In the genomic region with DNA sequence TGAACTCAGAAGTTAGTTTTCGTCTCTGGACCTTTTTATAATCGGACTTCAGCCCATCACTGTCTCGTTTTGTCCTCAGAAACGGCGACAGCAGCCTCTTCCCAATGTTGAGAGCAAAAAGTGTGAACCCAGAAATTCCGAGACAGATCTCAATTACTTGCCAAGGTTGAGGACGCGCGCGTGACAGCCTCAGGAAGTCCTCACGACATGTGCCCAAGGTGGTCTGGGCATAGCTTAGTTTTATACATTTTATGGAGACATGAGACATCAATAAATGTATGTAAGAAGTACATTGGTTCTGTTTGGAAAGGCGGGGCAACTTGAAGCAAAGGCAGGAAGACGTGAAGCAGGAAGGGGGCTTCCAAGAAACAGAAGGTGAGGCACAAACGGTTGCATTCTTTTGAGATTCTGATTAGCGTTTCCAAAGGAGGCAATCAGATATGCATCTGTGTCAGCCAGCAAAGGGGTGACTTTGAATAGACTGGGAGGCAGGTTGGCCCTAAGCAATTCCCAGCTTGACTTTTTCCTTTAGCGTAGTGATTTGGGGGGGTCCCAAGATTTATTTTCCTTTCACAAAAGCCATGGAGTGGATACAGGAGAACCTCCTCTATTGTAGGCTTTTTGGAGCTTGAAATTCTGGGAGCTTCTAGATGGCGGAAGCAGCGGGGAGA, we compare ENCODE assay signal across 8 cellular contexts. TPM values are rescaled to one million over a fixed set of nuclear protein-coding genes. Genes with fewer than 3 reads are reported as not detected.
DNase-seq lines count a peak whose midpoint lies in the region; ATAC-seq and TF ChIP-seq lines count a peak whose summit lies in the region.

No MANE protein-coding gene starts in this region.

- peaks cover 25% of the 10 kb centered on the region for H3K36me3 Mint-ChIP-seq in CD4-positive, alpha-beta T cell (ENCODE audit: low read depth)

- H3K4me3 ChIP-seq in esophagus muscularis mucosa (peak overlapping the region; percentile 68 to 74 (median 72)), neuronal stem cell (ENCODE audit: low read length in 2 of 2) (peak overlapping the region; percentile 51 to 74)

- H3K9me3 ChIP-seq in CD4-positive, alpha-beta T cell (ENCODE audit: control insufficient read depth, low read length), result no peaks in the 10 kb centered on the region
- no peaks in the 10 kb centered on the region for H3K9me3 ChIP-seq in esophagus muscularis mucosa
- H3K9me3 ChIP-seq in neuronal stem cell (replicated peaks in 1 of 2; ENCODE audit: control insufficient read depth in 2 of 2, insufficient read depth in 1 of 2, low read depth in 1 of 2, low read length in 2 of 2), result no peaks in the 10 kb centered on the region

- H2BK15ac ChIP-seq in neuronal stem cell (ENCODE audit: low read length), result no peak overlapping the region

- H3K27me3 ChIP-seq in CD4-positive, alpha-beta T cell (ENCODE audit: control insufficient read depth, insufficient read depth, low read length), result no peaks in the 10 kb centered on the region
- H3K27me3 ChIP-seq in esophagus muscularis mucosa (no peaks in the 10 kb centered on the region), neuronal stem cell (ENCODE audit: control insufficient read depth in 3 of 3, insufficient read depth in 3 of 3, low read depth in 1 of 3, low read length in 3 of 3) (no peaks in the 10 kb centered on the region)

- H3K9ac ChIP-seq in neuronal stem cell (ENCODE audit: low read depth, low read length, poor library complexity), result no peak overlapping the region

- ATAC-seq in CD4-positive, alpha-beta T cell (ENCODE audit: poor library complexity), result peak; percentile 25
- ATAC-seq in GM21737 (IDR thresholded peaks at IDR 0.05; ENCODE audit: unreplicated experiment) (peak; percentile 8), GM18868 (IDR thresholded peaks at IDR 0.05; ENCODE audit: unreplicated experiment) (no peak), GM19455 (IDR thresholded peaks at IDR 0.05; ENCODE audit: unreplicated experiment) (no peak)

- CTCF ChIA-PET in CD4-positive, alpha-beta T cell (lab: Charles Lee), result interaction anchor here (0.7 to 4.2 kb wide), 23 partner anchors 9 to 124 kb away, joined by 3 to 68 read pairs (median 5); partner anchors contain the start of genes DCTPP1, FBRS, SEPHS2 and ZNF688
- CTCF ChIA-PET in RWPE1 (lab: Yijun Ruan, JAX), result interaction anchor here (0.6 to 2.0 kb wide), 14 partner anchors 8 to 436 kb away, joined by 3 to 30 read pairs (median 4); partner anchors contain the start of genes DCTPP1, PRR14, ZNF764 and ZNF768

- no peak overlapping the region for H3K14ac ChIP-seq in neuronal stem cell (ENCODE audit: low read length)

- intact Hi-C loops in CD4-positive, alpha-beta T cell (cut with DNase I, micrococcal nuclease), result loop anchor here (1.0 to 5.0 kb wide), 10 partner anchors 16 to 105 kb away; partner anchors contain the start of genes DCTPP1 (in 1 of the 2), SEPHS2 (in 1 of the 2), ZNF689 (in 1 of the 2) and ZNF764 (in 1 of the 2)
- intact Hi-C loops in esophagus muscularis mucosa (cut with DNase I), result loop anchor here (1.0 kb wide), 1 partner anchor 23 kb away; the partner anchor contains the start of gene ZNF764

- POLR2A ChIA-PET in CD4-positive, alpha-beta T cell (lab: Charles Lee), result interaction anchor here (0.7 to 3.6 kb wide), 37 partner anchors 8 to 443 kb away, joined by 3 to 116 read pairs (median 7); partner anchors contain the start of genes DCTPP1, FBRS, PRR14 and SEPHS2
- POLR2A ChIA-PET in RWPE1 (lab: Yijun Ruan, JAX; ENCODE audit: low non-redundant PET), result interaction anchor here (0.6 to 1.5 kb wide), 6 partner anchors 8 to 157 kb away, joined by 3 to 7 read pairs (median 4); partner anchors contain the start of genes DCTPP1, SEPHS2 and ZNF764

- peaks cover 12% of the 10 kb centered on the region for H3K79me1 ChIP-seq in neuronal stem cell (ENCODE audit: low read depth, low read length)

- peak overlapping the region; percentile 95 for H3K23ac ChIP-seq in neuronal stem cell (ENCODE audit: low read depth, low read length, poor library complexity)

- peak overlapping the region; percentile 94 for H3K4me3 Mint-ChIP-seq in CD4-positive, alpha-beta T cell

- H4K91ac ChIP-seq in neuronal stem cell (ENCODE audit: low read depth, low read length, poor library complexity), result peak overlapping the region; percentile 49

- H3K4ac ChIP-seq in neuronal stem cell (ENCODE audit: low read length), result no peak overlapping the region

- no peak overlapping the region for H2BK120ac ChIP-seq in neuronal stem cell (ENCODE audit: low read depth, low read length)

- peak overlapping the region; percentile 44 for H3K18ac ChIP-seq in neuronal stem cell (ENCODE audit: low read length)

- H3K4me1 Mint-ChIP-seq in CD4-positive, alpha-beta T cell (ENCODE audit: low read depth), result peaks cover 37% of the 10 kb centered on the region

- peaks cover 34 to 38% (median 35%) of the 10 kb centered on the region in 4 donors for H3K4me1 ChIP-seq in esophagus muscularis mucosa
- H3K4me1 ChIP-seq in neuronal stem cell (ENCODE audit: control insufficient read depth in 2 of 2, insufficient read depth in 1 of 2, low read depth in 1 of 2, low read length in 2 of 2), result peaks cover 7% of the 10 kb centered on the region in 2 donors

- peak overlapping the region; percentile 79 for H3K4me2 ChIP-seq in neuronal stem cell (ENCODE audit: insufficient read depth, low read length, poor library complexity, severe bottlenecking)

- H2BK5ac ChIP-seq in neuronal stem cell (ENCODE audit: low read length), result no peak overlapping the region

- TF ChIP-seq CTCF in CD4-positive, alpha-beta T cell (IDR thresholded peaks at IDR 0.05), result no peak
- TF ChIP-seq CTCF in RWPE1 (conservative IDR thresholded peaks at IDR 0.05; ENCODE audit: low read depth) (no peak), esophagus muscularis mucosa (IDR thresholded peaks at IDR 0.05) (no peak)

- H3K9me3 Mint-ChIP-seq in CD4-positive, alpha-beta T cell, result no peaks in the 10 kb centered on the region

- no peak overlapping the region for H2AK5ac ChIP-seq in neuronal stem cell (ENCODE audit: low read depth, low read length)

- H3K27ac ChIP-seq in CD4-positive, alpha-beta T cell (ENCODE audit: low read depth, low read length), result peak overlapping the region; percentile 85
- H3K27ac ChIP-seq in RWPE1 (peak overlapping the region; percentile 89), esophagus muscularis mucosa (replicated peaks in 1 of 4) (peak overlapping the region; percentile 89 to 94 (median 93)), neuronal stem cell (replicated peaks; ENCODE audit: low read length) (peak overlapping the region; percentile 29)

- H3K36me3 ChIP-seq in esophagus muscularis mucosa, result peaks cover 6 to 30% (median 23%) of the 10 kb centered on the region in 4 donors
- no peaks in the 10 kb centered on the region for H3K36me3 ChIP-seq in neuronal stem cell (replicated peaks in 1 of 2; ENCODE audit: control insufficient read depth in 2 of 2, insufficient read depth in 2 of 2, low read length in 2 of 2)

- no peak for TF ChIP-seq POLR2A in esophagus muscularis mucosa (IDR thresholded peaks at IDR 0.05; ENCODE audit: low read depth)

- WGBS in esophagus muscularis mucosa, result 5% methylated on average over 18 of the region's 18 CpGs
- no CpG with 5 or more reads among the region's 18 CpGs for WGBS in neuronal stem cell (ENCODE audit: extremely low coverage in 2 of 2, insufficient read length in 2 of 2, insufficient replicate concordance in 1 of 2), 2 donors

- no peak overlapping the region for H2BK12ac ChIP-seq in neuronal stem cell (ENCODE audit: low read length)

- no peak for TF ChIP-seq EP300 in esophagus muscularis mucosa (IDR thresholded peaks at IDR 0.05)

- H2AFZ ChIP-seq in neuronal stem cell (ENCODE audit: low read length), result peak overlapping the region; percentile 96

- H3K27me3 Mint-ChIP-seq in CD4-positive, alpha-beta T cell, result no peaks in the 10 kb centered on the region

- H4K8ac ChIP-seq in neuronal stem cell (ENCODE audit: low read depth, low read length), result no peak overlapping the region

- peak overlapping the region; percentile 99 for H3K27ac Mint-ChIP-seq in CD4-positive, alpha-beta T cell

- peak in 1 of 10 experiments; percentile 25 for DNase-seq in CD4-positive, alpha-beta T cell
- DNase-seq in RWPE1 (ENCODE audit: low spot score), result no peak
- DNase-seq in esophagus muscularis mucosa (ENCODE audit: extremely low spot score), result no peak
- peak; percentile 26 for DNase-seq in neuronal stem cell (ENCODE audit: low spot score)
- DNase-seq in activated effector memory CD4-positive, alpha-beta T cell treated with Interleukin-2 at 50 U/mL for 16 hours, result no peak

RNA-seq across cellular contexts. Expression of gene ZNF747, which starts 0.6 kb away (rescaled TPM):
- total RNA-seq in CD4-positive, alpha-beta T cell, result 1 to 10 TPM; 6.3 to 6.7 TPM
- 10 to 100 TPM; 15.2 to 29.6 (median 22.3) TPM for total RNA-seq in esophagus muscularis mucosa
- 6.9 TPM for polyA plus RNA-seq in neuronal stem cell (2013, experiment 1 of 2)
- polyA plus RNA-seq in neuronal stem cell (2013, experiment 2 of 2), result 6.8 TPM

RNA-seq across cellular contexts. Expression of gene ZNF768, which starts 8.9 kb away (rescaled TPM):
- 1 to 10 TPM; 3.9 to 4.1 TPM for total RNA-seq in CD4-positive, alpha-beta T cell
- 10 to 100 TPM; 46.9 to 91.5 (median 64.0) TPM for total RNA-seq in esophagus muscularis mucosa
- polyA plus RNA-seq in neuronal stem cell (2013, experiment 1 of 2), result 48.2 TPM
- polyA plus RNA-seq in neuronal stem cell (2013, experiment 2 of 2), result 46.8 TPM

RNA-seq across cellular contexts. Expression of gene ZNF764, which starts 22.9 kb away (rescaled TPM):
- 10 to 100 TPM; 20.4 to 22.9 TPM for total RNA-seq in CD4-positive, alpha-beta T cell
- 10 to 100 TPM in 3 of 4 donors, 1 to 10 TPM in 1; 8.7 to 14.0 (median 11.3) TPM for total RNA-seq in esophagus muscularis mucosa
- polyA plus RNA-seq in neuronal stem cell (2013, experiment 1 of 2), result 7.9 TPM
- 8.0 TPM for polyA plus RNA-seq in neuronal stem cell (2013, experiment 2 of 2)

RNA-seq across cellular contexts. Expression of gene ZNF688, which starts 36.3 kb away (rescaled TPM):
- 1 to 10 TPM; 8.8 to 9.6 TPM for total RNA-seq in CD4-positive, alpha-beta T cell
- total RNA-seq in esophagus muscularis mucosa, result 10 to 100 TPM; 17.6 to 33.4 (median 23.5) TPM
- polyA plus RNA-seq in neuronal stem cell (2013, experiment 1 of 2), result 6.6 TPM
- polyA plus RNA-seq in neuronal stem cell (2013, experiment 2 of 2), result 7.2 TPM

RNA-seq across cellular contexts. Expression of gene ZNF785, which starts 50.3 kb away (rescaled TPM):
- total RNA-seq in CD4-positive, alpha-beta T cell, result 1 to 10 TPM; 6.6 to 7.7 TPM
- total RNA-seq in esophagus muscularis mucosa, result 10 to 100 TPM in 1 of 4 donors, 1 to 10 TPM in 3; 6.8 to 10.9 (median 7.3) TPM
- 12.5 TPM for polyA plus RNA-seq in neuronal stem cell (2013, experiment 1 of 2)
- 12.6 TPM for polyA plus RNA-seq in neuronal stem cell (2013, experiment 2 of 2)

Comparison
In these comparisons a context has a peak if more than half of its experiments do, and no peak if none do; other contexts are left out.
1. ATAC-seq: peak in CD4-positive, alpha-beta T cell (single experiment) and GM21737 (single experiment); none in GM18868 (single experiment) and GM19455 (single experiment).
2. H3K27ac ChIP-seq: peak in every context shown above with its lines; median percentile 93 in esophagus muscularis mucosa; 89 in RWPE1; 85 in CD4-positive, alpha-beta T cell; 29 in neuronal stem cell.
3. RNA of gene ZNF768, which starts 8.9 kb away (total RNA-seq): 46.9 to 91.5 TPM in esophagus muscularis mucosa; 3.9 to 4.1 TPM in CD4-positive, alpha-beta T cell; every median in the first group is over 4 times any median in the second.